In genomic region chrX:38375888-38376287, GRCh38 we compare ENCODE assay signal across 9 cellular contexts. TPM values are rescaled to one million over a fixed set of nuclear protein-coding genes. Genes with fewer than 3 reads are reported as not detected.
DNase-seq lines count a peak whose midpoint lies in the region; ATAC-seq and TF ChIP-seq lines count a peak whose summit lies in the region.
"Had no signal": no experiment of that assay in that cellular context is flagged by ENCODE, and none has a peak within 500 bp of the region (broad histone marks: within the 10 kb centered on the region; RNA-seq: fewer than 3 reads in every experiment).

No MANE protein-coding gene starts in this region.

- CTCF ChIA-PET in WTC11 (lab: Charles Lee) = interaction anchor here (0.9 to 1.1 kb wide), 3 partner anchors 25 to 278 kb away, joined by 3 to 5 read pairs (median 3); partner anchors contain the start of gene RPGR

- no peak overlapping the region for H3K27ac ChIP-seq in lower lobe of right lung

- ATAC-seq in WTC11 = peak; percentile 68; the same call in 1 of the 2 replicates
- ATAC-seq in lower lobe of right lung = no peak
- no peak for ATAC-seq in HG03095 (IDR thresholded peaks at IDR 0.05; ENCODE audit: unreplicated experiment)
- ATAC-seq: activated CD8-positive, alpha-beta memory T cell treated with anti-CD3 and anti-CD28 coated beads, Interleukin-2, amount 10 ng/mL, durations not matched to agents 7 days and 5 days had no signal

- no peak for DNase-seq in GM06990 (ENCODE audit: extremely low read depth, insufficient read length)
- DNase-seq in KBM-7 = peak; percentile 41
- no peak for DNase-seq in WTC11 (ENCODE audit: low spot score)
- DNase-seq in lower lobe of right lung = no peak
- no peak for DNase-seq in activated T-cell treated with anti-CD3 and anti-CD28 coated beads, Interleukin-2, amount 50 U/mL, for 48 hours
- no peak for DNase-seq in COR-L47 (lab: John Stamatoyannopoulos, UW)
- no peak for DNase-seq in posterior vena cava (ENCODE audit: low spot score)
- DNase-seq: activated CD8-positive, alpha-beta memory T cell treated with anti-CD3 and anti-CD28 coated beads, Interleukin-2, amount 10 ng/mL, durations not matched to agents 7 days and 5 days had no signal

- TF ChIP-seq CTCF in GM06990 (IDR thresholded peaks at IDR 0.05; ENCODE audit: insufficient read depth, low read length, poor library complexity, severe bottlenecking) = peak; percentile 69
- TF ChIP-seq CTCF in WTC11 (IDR thresholded peaks at IDR 0.05) = no peak
- peak; percentile 32 for TF ChIP-seq CTCF in lower lobe of right lung (IDR thresholded peaks at IDR 0.05)

- no peaks in the 10 kb centered on the region for H3K4me1 ChIP-seq in lower lobe of right lung

- no peaks in the 10 kb centered on the region for H3K27me3 ChIP-seq in GM06990 (replicated peaks; ENCODE audit: control insufficient read depth, insufficient read depth, low read length)
- H3K27me3 ChIP-seq in lower lobe of right lung (ENCODE audit: low read depth) = no peaks in the 10 kb centered on the region

- no peak overlapping the region for H3K4me3 Mint-ChIP-seq in WTC11
- H3K4me3 Mint-ChIP-seq: activated CD8-positive, alpha-beta memory T cell treated with anti-CD3 and anti-CD28 coated beads, Interleukin-2, amount 10 ng/mL, durations not matched to agents 7 days and 5 days had no signal

- H3K9me3 ChIP-seq in lower lobe of right lung = no peaks in the 10 kb centered on the region

- no peaks in the 10 kb centered on the region for H3K9me3 Mint-ChIP-seq in WTC11

- H3K36me3 ChIP-seq in GM06990 (ENCODE audit: control insufficient read depth, insufficient read depth, low read length) (no peaks in the 10 kb centered on the region), lower lobe of right lung (no peaks in the 10 kb centered on the region)

- in situ Hi-C loops in KBM-7 (cut with MboI; ENCODE audit: low pct_unique_long_range_greater_than_20kb, low sequenced_read_pairs) = no loop called here

- no peak overlapping the region for H3K27ac Mint-ChIP-seq in WTC11
- H3K27ac Mint-ChIP-seq: activated CD8-positive, alpha-beta memory T cell treated with anti-CD3 and anti-CD28 coated beads, Interleukin-2, amount 10 ng/mL, durations not matched to agents 7 days and 5 days had no signal

- no peaks in the 10 kb centered on the region for H3K4me1 Mint-ChIP-seq in WTC11
- H3K4me1 Mint-ChIP-seq: activated CD8-positive, alpha-beta memory T cell treated with anti-CD3 and anti-CD28 coated beads, Interleukin-2, amount 10 ng/mL, durations not matched to agents 7 days and 5 days had no signal

- no peaks in the 10 kb centered on the region; the same call in 1 of the 2 replicates for H3K27me3 Mint-ChIP-seq in WTC11 (ENCODE audit: low read depth)

- H3K36me3 Mint-ChIP-seq in WTC11 = no peaks in the 10 kb centered on the region
- H3K36me3 Mint-ChIP-seq: activated CD8-positive, alpha-beta memory T cell treated with anti-CD3 and anti-CD28 coated beads, Interleukin-2, amount 10 ng/mL, durations not matched to agents 7 days and 5 days had no signal

- no peak overlapping the region for H3K4me3 ChIP-seq in GM06990 (replicated peaks; ENCODE audit: low read depth, low read length)
- no peak overlapping the region for H3K4me3 ChIP-seq in lower lobe of right lung

- POLR2A ChIA-PET in WTC11 (lab: Charles Lee) = no interaction called here

- intact Hi-C loops in lower lobe of right lung (cut with DNase I) (no loop called here), posterior vena cava (cut with DNase I) (no loop called here)

TF ChIP-seq in WTC11, 78 proteins besides CTCF, POLR2A, EP300 and RAD21:
- TF ChIP-seq JAZF1 (CRISPR knock-in tag; IDR thresholded peaks at IDR 0.05) = no peak
- TF ChIP-seq FOXP1 (CRISPR knock-in tag; IDR thresholded peaks at IDR 0.05; ENCODE audit: borderline replicate concordance) = no peak
- no peak for TF ChIP-seq ZNF121 (CRISPR knock-in tag; IDR thresholded peaks at IDR 0.05)

RNA-seq across cellular contexts. Expression of gene OTC, which starts 23.5 kb away (rescaled TPM):
- total RNA-seq in WTC11 (2021) (not detected in 3 replicates), lower lobe of right lung (0.71 TPM), posterior vena cava (1 to 10 TPM; 2.9 to 3.2 TPM)
- total RNA-seq: activated CD8-positive, alpha-beta memory T cell treated with anti-CD3 and anti-CD28 coated beads, Interleukin-2, amount 10 ng/mL, durations not matched to agents 7 days and 5 days had no signal

RNA-seq across cellular contexts. Expression of gene RPGR, which starts 48.6 kb away (rescaled TPM):
- 8.5 to 11.1 TPM (median 10.7 TPM) in 3 replicates for total RNA-seq in WTC11 (2021)
- total RNA-seq in lower lobe of right lung = 15.2 TPM
- 10 to 100 TPM; 17.0 to 24.0 TPM for total RNA-seq in posterior vena cava
